11 cellular contexts compared by ENCODE assay signal in the genomic region with DNA sequence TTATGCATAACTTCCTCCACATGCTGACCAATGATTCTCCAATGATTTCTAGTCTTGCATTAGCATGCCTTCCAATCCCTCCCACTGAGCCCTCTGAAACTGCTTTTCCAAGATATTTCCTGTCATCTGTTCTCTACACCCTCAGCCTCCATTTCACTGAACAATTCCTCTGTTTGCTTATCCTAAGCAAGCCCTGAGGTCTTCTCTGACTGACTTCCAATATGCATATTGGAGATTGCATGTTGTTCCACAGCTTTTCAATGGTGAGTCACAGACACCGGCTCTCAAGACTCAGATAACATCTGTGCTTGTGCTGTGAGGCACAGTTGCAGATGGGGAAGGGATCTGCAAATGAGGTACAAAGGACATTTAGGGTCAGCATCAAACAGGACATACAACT.
A peak's percentile ranks its signal among the peaks of the same experiment; 100 is the strongest.
DNase-seq lines count a peak whose midpoint lies in the region; ATAC-seq and TF ChIP-seq lines count a peak whose summit lies in the region.
"Had no signal": no experiment of that assay in that cellular context is flagged by ENCODE, and none has a peak within 500 bp of the region (broad histone marks: within the 10 kb centered on the region; RNA-seq: fewer than 3 reads in every experiment).

No MANE protein-coding gene starts in this region.

- CTCF ChIA-PET in RWPE1 (lab: Yijun Ruan, JAX), result no interaction called here

- H3K4me3 ChIP-seq in fibroblast of the aortic adventitia (ENCODE audit: low read depth, low read length), result no peak overlapping the region

- POLR2A ChIA-PET in RWPE1 (lab: Yijun Ruan, JAX; ENCODE audit: low non-redundant PET), result no interaction called here

- H3K27ac ChIP-seq in RWPE1, result no peak overlapping the region

- DNase-seq in Right ventricle myocardium superior (no peak), cardiac septum (ENCODE audit: low spot score) (no peak), RWPE1 (ENCODE audit: low spot score) (peak; percentile 34), fibroblast of the aortic adventitia (ENCODE audit: low read depth) (peak; percentile 88), GM10266 (ENCODE audit: extremely low spot score) (no peak), NK-92 (lab: John Stamatoyannopoulos, UW; ENCODE audit: unreplicated experiment) (no peak), NCI-H187 (lab: John Stamatoyannopoulos, UW) (no peak)
- DNase-seq: activated naive CD8-positive, alpha-beta T cell treated with anti-CD3 and anti-CD28 coated beads, Interleukin-2, amount 10 ng/mL, durations not matched to agents 7 days and 5 days; COR-L47; stimulated activated CD4-positive, alpha-beta T cell treated with anti-CD3 and anti-CD28 coated beads, Interleukin-2, amount 100 ng/mL, for 48 hours had no signal

- intact Hi-C loops in Right ventricle myocardium superior (cut with DNase I), result no loop called here
- intact Hi-C loops in cardiac septum (cut with DNase I), result no loop called here

- ATAC-seq in Right ventricle myocardium superior (ENCODE audit: poor library complexity) (peak; percentile 18), HG02973 (IDR thresholded peaks at IDR 0.05; ENCODE audit: unreplicated experiment) (no peak)

- TF ChIP-seq CTCF in RWPE1 (conservative IDR thresholded peaks at IDR 0.05; ENCODE audit: low read depth) (no peak), fibroblast of the aortic adventitia (IDR thresholded peaks at IDR 0.05; ENCODE audit: insufficient read depth, low read length) (no peak), GM10266 (IDR thresholded peaks at IDR 0.05; ENCODE audit: control insufficient read depth, insufficient read depth, low read depth, missing control alignments) (no peak)

Comparison
In these comparisons a context has a peak if more than half of its experiments do, and no peak if none do; other contexts are left out.
1. DNase-seq: peak in RWPE1 (single experiment) and fibroblast of the aortic adventitia (single experiment); none in Right ventricle myocardium superior (single experiment), cardiac septum (single experiment), GM10266 (single experiment), NK-92 (single experiment) and NCI-H187 (0 of 2).